18 cellular contexts compared by ENCODE assay signal in the genomic region with DNA sequence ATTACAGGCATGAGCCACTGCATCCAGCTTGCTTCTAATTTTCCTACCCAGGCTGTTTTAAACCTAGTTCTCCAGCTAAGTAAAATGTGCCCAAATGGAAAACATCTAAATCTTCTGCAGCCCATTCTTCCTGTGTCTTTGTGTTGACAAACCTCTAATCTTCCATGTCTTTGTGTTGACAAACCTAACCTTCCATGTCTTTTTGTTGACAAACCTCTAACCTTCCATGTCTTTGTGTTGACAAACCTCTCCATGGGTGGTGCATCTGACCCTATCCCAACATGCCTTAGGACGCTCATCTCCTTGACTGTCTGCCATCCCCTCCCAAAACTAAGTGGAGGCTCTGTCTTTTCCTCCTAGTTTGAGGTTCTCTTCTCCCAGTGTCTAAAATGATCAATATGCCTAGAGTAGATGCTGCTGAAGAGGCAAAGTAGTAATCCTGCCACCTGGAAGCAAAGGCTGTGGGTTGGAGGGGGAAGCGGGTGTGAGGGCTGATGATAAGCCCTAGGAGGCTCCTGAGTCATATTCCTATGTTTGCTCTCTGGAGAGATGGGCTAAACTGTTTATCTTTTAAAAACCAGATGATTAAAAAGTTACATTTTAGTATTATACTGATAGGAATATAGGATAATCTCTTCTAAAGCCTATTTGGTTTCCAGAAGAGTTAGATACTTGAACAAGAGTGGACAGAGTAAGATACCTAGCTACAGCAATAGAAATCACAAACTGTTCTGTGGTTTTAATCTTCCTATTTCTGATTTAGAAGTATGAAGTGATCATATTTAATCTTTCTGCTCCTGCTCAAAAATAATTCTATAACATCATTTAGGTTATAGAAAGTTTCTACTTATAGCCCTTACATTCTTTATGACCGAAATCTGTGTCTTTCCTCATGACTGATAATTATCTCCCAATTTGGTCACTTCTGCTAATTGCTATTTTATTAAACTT. TPM values are rescaled to one million over a fixed set of nuclear protein-coding genes. Genes with fewer than 3 reads are reported as not detected.
DNase-seq lines count a peak whose midpoint lies in the region; ATAC-seq and TF ChIP-seq lines count a peak whose summit lies in the region.
"Had no signal": no experiment of that assay in that cellular context is flagged by ENCODE, and none has a peak within 500 bp of the region (broad histone marks: within the 10 kb centered on the region; RNA-seq: fewer than 3 reads in every experiment).

No MANE protein-coding gene starts in this region.

- POLR2A ChIA-PET in A673 (lab: Charles Lee; ENCODE audit: low non-redundant PET): no interaction called here

- H3K9me3 Mint-ChIP-seq in HFFc6 (no peaks in the 10 kb centered on the region), mesothelial cell of epicardium (no peaks in the 10 kb centered on the region), H9 (no peaks in the 10 kb centered on the region; a peak in 1 of 5 replicates)
- no peaks in the 10 kb centered on the region for H3K9me3 Mint-ChIP-seq in activated T-helper 17 cell treated with anti-CD3 and anti-CD28 coated beads, Interleukin-2, amount 50 U/mL, for 72 hours
- H3K9me3 Mint-ChIP-seq: activated B cell treated with CpG ODN at 0.5 μM for 24 hours had no signal

- no peaks in the 10 kb centered on the region for H3K23me2 ChIP-seq in H9 (ENCODE audit: insufficient read length, low read depth, low read length, poor library complexity, severe bottlenecking)

- H2AK5ac ChIP-seq in H9 (ENCODE audit: insufficient read length, low read length): no peak overlapping the region

- no peak overlapping the region for H3K4ac ChIP-seq in H9 (ENCODE audit: low read depth, low read length)

- no peak overlapping the region for H3K23ac ChIP-seq in H9 (ENCODE audit: insufficient read length, low read depth, low read length)

- no peak overlapping the region for H3K14ac ChIP-seq in H9 (ENCODE audit: insufficient read depth, low read length)

- no peak overlapping the region for H2BK20ac ChIP-seq in H9 (ENCODE audit: low read depth, low read length, poor library complexity, severe bottlenecking)

- CTCF ChIA-PET in A673 (lab: Charles Lee): no interaction called here

- peak overlapping the region; percentile 30; the same call in 1 of the 2 replicates for H3K27ac Mint-ChIP-seq in HFFc6
- H3K27ac Mint-ChIP-seq in activated T-helper 17 cell treated with anti-CD3 and anti-CD28 coated beads, Interleukin-2, amount 50 U/mL, for 72 hours: peak overlapping the region; percentile 22
- H3K27ac Mint-ChIP-seq in mesothelial cell of epicardium: peak overlapping the region; percentile 43
- H3K27ac Mint-ChIP-seq in H9: peak overlapping the region in 1 of 3 experiments; percentile 52; a peak in 2 of 7 replicates
- H3K27ac Mint-ChIP-seq: activated B cell treated with CpG ODN at 0.5 μM for 24 hours, B cell had no signal

- TF ChIP-seq CTCF in A673 (conservative IDR thresholded peaks at IDR 0.05; ENCODE audit: low read depth, low read length) (no peak), HFFc6 (IDR thresholded peaks at IDR 0.05) (no peak), mesothelial cell of epicardium (IDR thresholded peaks at IDR 0.05; ENCODE audit: unreplicated experiment) (no peak), H9 (conservative IDR thresholded peaks at IDR 0.05) (no peak)

- no peak overlapping the region for H2BK12ac ChIP-seq in H9 (ENCODE audit: insufficient read length, low read depth, low read length)

- no peaks in the 10 kb centered on the region for H4K20me1 ChIP-seq in H9 (ENCODE audit: control insufficient read depth, insufficient read depth, insufficient read length)

- no peaks in the 10 kb centered on the region for H3K79me1 ChIP-seq in H9 (ENCODE audit: insufficient read depth, low read depth, low read length, poor library complexity, severe bottlenecking)

- H3K4me1 ChIP-seq in A673 (ENCODE audit: insufficient read depth, low read length, poor library complexity, severe bottlenecking) (peaks cover 4% of the 10 kb centered on the region), H9 (ENCODE audit: insufficient read depth, low read length) (no peaks in the 10 kb centered on the region)

- no peak overlapping the region for H3K4me2 ChIP-seq in H9 (ENCODE audit: insufficient read depth, insufficient read length, low read length)

- WGBS in H9 (ENCODE audit: extremely low coverage, insufficient read length, low lambda C conversion rate): no CpG with 5 or more reads among the region's 3 CpGs

- H3K27me3 ChIP-seq in A673 (replicated peaks; ENCODE audit: insufficient read depth, low read depth, low read length, poor library complexity) (no peaks in the 10 kb centered on the region), H9 (ENCODE audit: insufficient read depth, low read length) (no peaks in the 10 kb centered on the region)
- H3K27me3 ChIP-seq: cardiac muscle cell, neutrophil had no signal

- H3K9ac ChIP-seq in H9 (ENCODE audit: extremely low read depth, insufficient read length, low read length): no peak overlapping the region

- H3K18ac ChIP-seq in H9 (ENCODE audit: insufficient read length, low read depth, low read length): no peak overlapping the region

- peaks cover 25% of the 10 kb centered on the region for H3K4me1 Mint-ChIP-seq in HFFc6 (ENCODE audit: low read depth)
- H3K4me1 Mint-ChIP-seq in activated T-helper 17 cell treated with anti-CD3 and anti-CD28 coated beads, Interleukin-2, amount 50 U/mL, for 72 hours: peaks cover 10% of the 10 kb centered on the region
- H3K4me1 Mint-ChIP-seq in mesothelial cell of epicardium: peaks cover 18% of the 10 kb centered on the region
- peaks cover 8 to 11% of the 10 kb centered on the region in 2 experiments; a peak in 1 of 4 replicates for H3K4me1 Mint-ChIP-seq in H9

- peaks cover 97% of the 10 kb centered on the region for H3K36me3 ChIP-seq in A673 (ENCODE audit: insufficient read depth, low read length, poor library complexity, severe bottlenecking)

- H3K27me3 Mint-ChIP-seq in HFFc6 (ENCODE audit: insufficient read depth) (peaks cover 2% of the 10 kb centered on the region; the same call in 1 of the 2 replicates), mesothelial cell of epicardium (ENCODE audit: low read depth) (no peaks in the 10 kb centered on the region), H9 (ENCODE audit: low read depth) (no peaks in the 10 kb centered on the region)
- H3K27me3 Mint-ChIP-seq in activated T-helper 17 cell treated with anti-CD3 and anti-CD28 coated beads, Interleukin-2, amount 50 U/mL, for 72 hours: no peaks in the 10 kb centered on the region
- H3K27me3 Mint-ChIP-seq: activated B cell treated with CpG ODN at 0.5 μM for 24 hours, B cell had no signal

- no peak overlapping the region for H2BK15ac ChIP-seq in H9 (ENCODE audit: low read depth, low read length)

- H4K5ac ChIP-seq in H9 (ENCODE audit: insufficient read length, low read depth, low read length): no peak overlapping the region

- BruUV-seq in A673 (replicated peaks; lab: Mats Ljungman, UMichigan): no TSS peak

- H3K27ac ChIP-seq in A673 (ENCODE audit: low read depth, low read length, poor library complexity, severe bottlenecking): peak overlapping the region; percentile 38
- no peak overlapping the region for H3K27ac ChIP-seq in H9 (ENCODE audit: insufficient read length, low read depth, low read length)
- no peak overlapping the region for H3K27ac ChIP-seq in substantia nigra (ENCODE audit: low read depth, low read length, poor library complexity, severe bottlenecking)
- H3K27ac ChIP-seq: neutrophil had no signal

- H3K36me3 Mint-ChIP-seq in HFFc6 (ENCODE audit: low read depth) (peaks cover 5% of the 10 kb centered on the region), mesothelial cell of epicardium (peaks cover 22% of the 10 kb centered on the region), H9 (ENCODE audit: insufficient read depth in 1 of 3, low read depth in 3 of 3) (peaks cover 37 to 83% (median 75%) of the 10 kb centered on the region in 3 experiments; a peak in 6 of 7 replicates)
- peaks cover 75% of the 10 kb centered on the region for H3K36me3 Mint-ChIP-seq in activated T-helper 17 cell treated with anti-CD3 and anti-CD28 coated beads, Interleukin-2, amount 50 U/mL, for 72 hours (ENCODE audit: low read depth)

- no peaks in the 10 kb centered on the region for H3K9me3 ChIP-seq in A673 (ENCODE audit: low read depth, low read length, poor library complexity, severe bottlenecking)
- H3K9me3 ChIP-seq in H9 (ENCODE audit: control insufficient read depth, low read depth, low read length): no peaks in the 10 kb centered on the region
- H3K9me3 ChIP-seq: neutrophil had no signal

- H2AFZ ChIP-seq in H9 (ENCODE audit: low read length): no peak overlapping the region

- no peak overlapping the region for H4K91ac ChIP-seq in H9 (ENCODE audit: insufficient read length, low read depth, low read length)

- no peak overlapping the region for H3K56ac ChIP-seq in H9 (ENCODE audit: insufficient read length, low read depth, low read length)

- H4K8ac ChIP-seq in H9 (replicated peaks; ENCODE audit: insufficient read length, low read depth, low read length): no peak overlapping the region

- H3T11ph ChIP-seq in H9 (ENCODE audit: low read length): no peak overlapping the region

- DNase-seq in A673 (ENCODE audit: low spot score) (no peak), HFFc6 (no peak), mesothelial cell of epicardium (ENCODE audit: low spot score in 2 of 2, unreplicated experiment in 2 of 2) (no peak), H9 (no peak), substantia nigra (lab: John Stamatoyannopoulos, UW) (no peak)
- no peak for DNase-seq in activated naive CD4-positive, alpha-beta T cell treated with anti-CD3 and anti-CD28 coated beads, Interleukin-2, amount 50 U/mL, for 16 hours
- DNase-seq: activated B cell treated with CpG ODN at 0.5 μM for 24 hours, amniotic stem cell, Calu3, NCI-H1092, NCI-H524 treated with DMSO at 0.1 percent for 48 hours, SHP77 had no signal

- H3K79me2 ChIP-seq in H9 (ENCODE audit: insufficient read depth, low read length): no peaks in the 10 kb centered on the region; the same call in 1 of the 2 replicates

- no peak overlapping the region for H2BK120ac ChIP-seq in H9 (ENCODE audit: low read depth, low read length, poor library complexity, severe bottlenecking)

- H3K4me3 Mint-ChIP-seq in HFFc6 (no peak overlapping the region), mesothelial cell of epicardium (no peak overlapping the region), H9 (no peak overlapping the region)
- H3K4me3 Mint-ChIP-seq in activated T-helper 17 cell treated with anti-CD3 and anti-CD28 coated beads, Interleukin-2, amount 50 U/mL, for 72 hours: no peak overlapping the region
- H3K4me3 Mint-ChIP-seq: activated B cell treated with CpG ODN at 0.5 μM for 24 hours, B cell had no signal

- intact Hi-C loops in A673 (cut with micrococcal nuclease; ENCODE audit: unreplicated experiment): no loop called here

- H2BK5ac ChIP-seq in H9 (ENCODE audit: insufficient read length, low read length): no peak overlapping the region

- no peak for ATAC-seq in activated T-helper 17 cell treated with anti-CD3 and anti-CD28 coated beads, Interleukin-2, amount 50 U/mL, for 72 hours (replicated peaks)
- ATAC-seq: esophagus mucosa, left lobe of liver had no signal

- no peak overlapping the region for H3K4me3 ChIP-seq in A673 (ENCODE audit: low read depth, low read length, poor library complexity, severe bottlenecking)
- H3K4me3 ChIP-seq: cardiac muscle cell had no signal

RNA-seq across cellular contexts. Expression of a gene that starts 7.9 kb away (rescaled TPM):
- total RNA-seq in A673 (2021) (140 and 152 TPM in 2 replicates), mesothelial cell of epicardium (19.5 to 20.9 TPM (median 20.3 TPM) in 3 replicates), H9 (2021) (114 and 115 TPM in 2 replicates)
- total RNA-seq in HFFc6 (2021; fragmentation: NEBNext Ultra II Directional; extraction: Animal tissue kit (Norgen Biotek cat#: 25700)): 10 to 100 TPM; 25.6 to 45.6 (median 37.4) TPM
- total RNA-seq in activated T-helper 17 cell treated with anti-CD3 and anti-CD28 coated beads, Interleukin-2, amount 50 U/mL, for 72 hours: 100 to 1,000 TPM in 1 of 2 donors, 10 to 100 TPM in 1; 72.6 to 133 TPM

RNA-seq across cellular contexts. Expression of a gene that starts 8.2 kb away (rescaled TPM):
- total RNA-seq in A673 (2021): 138 and 139 TPM in 2 replicates
- 100 to 1,000 TPM; 134 to 173 (median 145) TPM for total RNA-seq in HFFc6 (2021; fragmentation: NEBNext Ultra II Directional; extraction: Animal tissue kit (Norgen Biotek cat#: 25700))
- 100 to 1,000 TPM; 135 to 156 TPM for total RNA-seq in activated T-helper 17 cell treated with anti-CD3 and anti-CD28 coated beads, Interleukin-2, amount 50 U/mL, for 72 hours
- total RNA-seq in mesothelial cell of epicardium: 139 to 154 TPM (median 148 TPM) in 3 replicates
- total RNA-seq in H9 (2021): 199 and 201 TPM in 2 replicates

RNA-seq across cellular contexts. Expression of a gene that starts 16.2 kb away (rescaled TPM):
- total RNA-seq in A673 (2021): 442 and 490 TPM in 2 replicates
- total RNA-seq in HFFc6 (2021; fragmentation: NEBNext Ultra II Directional; extraction: Animal tissue kit (Norgen Biotek cat#: 25700)): 10 to 100 TPM; 25.9 to 39.1 (median 36.4) TPM
- 10 to 100 TPM in 1 of 2 donors, 1 to 10 TPM in 1; 5.6 to 22.9 TPM for total RNA-seq in activated T-helper 17 cell treated with anti-CD3 and anti-CD28 coated beads, Interleukin-2, amount 50 U/mL, for 72 hours
- 108 to 115 TPM (median 108 TPM) in 3 replicates for total RNA-seq in mesothelial cell of epicardium
- total RNA-seq in H9 (2021): 125 and 126 TPM in 2 replicates

RNA-seq across cellular contexts. Expression of a gene that starts 27.5 kb away (rescaled TPM):
- total RNA-seq in A673 (2021) (1,097 and 1,272 TPM in 2 replicates), mesothelial cell of epicardium (317 to 337 TPM (median 324 TPM) in 3 replicates), H9 (2021) (316 and 322 TPM in 2 replicates)
- total RNA-seq in HFFc6 (2021; fragmentation: NEBNext Ultra II Directional; extraction: Animal tissue kit (Norgen Biotek cat#: 25700)): 100 to 1,000 TPM in 1 of 6 experiments, 10 to 100 TPM in 5; 56.0 to 105 (median 81.1) TPM
- 10 to 100 TPM in 1 of 2 donors, 1 to 10 TPM in 1; 9.4 to 58.3 TPM for total RNA-seq in activated T-helper 17 cell treated with anti-CD3 and anti-CD28 coated beads, Interleukin-2, amount 50 U/mL, for 72 hours

RNA-seq across cellular contexts. Expression of a gene that starts 48.2 kb away (rescaled TPM):
- total RNA-seq in A673 (2021) (11.2 and 14.6 TPM in 2 replicates), mesothelial cell of epicardium (401 to 436 TPM (median 428 TPM) in 3 replicates), H9 (2021) (12.9 and 13.9 TPM in 2 replicates)
- under 1 TPM; 0.24 to 0.67 (median 0.53) TPM for total RNA-seq in HFFc6 (2021; fragmentation: NEBNext Ultra II Directional; extraction: Animal tissue kit (Norgen Biotek cat#: 25700))
- 1 to 10 TPM; 1.2 to 5.9 TPM for total RNA-seq in activated T-helper 17 cell treated with anti-CD3 and anti-CD28 coated beads, Interleukin-2, amount 50 U/mL, for 72 hours
